ENCODE assay signal across 8 cellular contexts in genomic region chr15:92665100-92665555, GRCh38. TPM values are rescaled to one million over a fixed set of nuclear protein-coding genes. Genes with fewer than 3 reads are reported as not detected.
DNase-seq lines count a peak whose midpoint lies in the region; ATAC-seq and TF ChIP-seq lines count a peak whose summit lies in the region.

No MANE protein-coding gene starts in this region.

- TF ChIP-seq CTCF in body of pancreas (IDR thresholded peaks at IDR 0.05) (no peak), stomach (IDR thresholded peaks at IDR 0.05) (no peak)

- DNase-seq in HEK293T (ENCODE audit: extremely low spot score), result no peak
- DNase-seq in body of pancreas, result peak in 1 of 4 donors; percentile 56
- no peak for DNase-seq in right cardiac atrium
- DNase-seq in stomach, result no peak
- no peak for DNase-seq in stimulated activated CD4-positive, alpha-beta T cell treated with anti-CD3 and anti-CD28 coated beads, Interleukin-2, amount 100 ng/mL, for 48 hours
- DNase-seq in activated effector memory CD4-positive, alpha-beta T cell treated with anti-CD3 and anti-CD28 coated beads, Interleukin-2, amount 50 U/mL, for 16 hours, result no peak

- 7 to 12% methylated on average over 10 of the region's 10 CpGs for WGBS in body of pancreas, 2 donors
- 6% methylated on average over 10 of the region's 10 CpGs for WGBS in right cardiac atrium
- WGBS in stomach, 5 donors, result 4 to 16% (median 8%) methylated on average over 10 of the region's 10 CpGs

- no peaks in the 10 kb centered on the region for H3K36me3 ChIP-seq in body of pancreas (replicated peaks in 1 of 2; ENCODE audit: insufficient read depth in 1 of 2, low read depth in 2 of 2)
- H3K36me3 ChIP-seq in stomach, result no peaks in the 10 kb centered on the region

- peaks cover 33% of the 10 kb centered on the region for H3K4me1 ChIP-seq in body of pancreas
- peaks cover 19% of the 10 kb centered on the region for H3K4me1 ChIP-seq in right cardiac atrium (ENCODE audit: control insufficient read depth, insufficient read depth, low read length)
- H3K4me1 ChIP-seq in stomach, result peaks cover 31 to 46% (median 38%) of the 10 kb centered on the region in 4 donors

- POLR2A ChIA-PET in HEK293T (lab: Yijun Ruan, JAX), result interaction anchor here (1.1 to 1.6 kb wide), 2 partner anchors 9 to 16 kb away, joined by 4 to 7 read pairs; partner anchors contain the start of gene FAM174B

- ATAC-seq in body of pancreas, result peak; percentile 85
- peak; percentile 54 to 57 for ATAC-seq in right cardiac atrium
- no peak for ATAC-seq in HG03025 (IDR thresholded peaks at IDR 0.05; ENCODE audit: low FRiP score, unreplicated experiment)
- no peak for ATAC-seq in GM18505 (IDR thresholded peaks at IDR 0.05; ENCODE audit: unreplicated experiment)

- no peak for TF ChIP-seq POLR2A in body of pancreas (IDR thresholded peaks at IDR 0.05)
- TF ChIP-seq POLR2A in stomach (IDR thresholded peaks at IDR 0.05), result no peak
- TF ChIP-seq POLR2A in GM18505 (IDR thresholded peaks at IDR 0.05; ENCODE audit: borderline replicate concordance, extremely low read depth, insufficient read depth, insufficient read length), result no peak

- H3K27me3 ChIP-seq in body of pancreas, result no peaks in the 10 kb centered on the region
- no peaks in the 10 kb centered on the region for H3K27me3 ChIP-seq in right cardiac atrium (ENCODE audit: control insufficient read depth, insufficient read depth)
- H3K27me3 ChIP-seq in stomach, result no peaks in the 10 kb centered on the region

- intact Hi-C loops in body of pancreas (cut with DNase I) (no loop called here), right cardiac atrium (cut with DNase I) (no loop called here), stomach (cut with DNase I; ENCODE audit: low total_unique reads) (no loop called here)

- H3K27ac ChIP-seq in body of pancreas (peak overlapping the region in 3 of 4 donors; percentile 48 to 65 (median 48)), right cardiac atrium (ENCODE audit: low read length) (peak overlapping the region; percentile 75), stomach (peak overlapping the region; percentile 50 to 89 (median 69))

- CTCF ChIA-PET in HEK293T (lab: Yijun Ruan, JAX), result interaction anchor here (0.6 to 1.1 kb wide), 2 partner anchors 50 to 69 kb away, joined by 3 to 4 read pairs; no protein-coding TSS in a partner anchor

- H3K4me3 ChIP-seq in body of pancreas, result no peak overlapping the region
- peak overlapping the region; percentile 7 for H3K4me3 ChIP-seq in right cardiac atrium (ENCODE audit: low read length)
- no peak overlapping the region for H3K4me3 ChIP-seq in stomach

- TF ChIP-seq EP300 in stomach (IDR thresholded peaks at IDR 0.05), result peak; percentile 43

- H3K9me3 ChIP-seq in body of pancreas, result no peaks in the 10 kb centered on the region
- no peaks in the 10 kb centered on the region for H3K9me3 ChIP-seq in right cardiac atrium (ENCODE audit: control insufficient read depth, low read length)
- H3K9me3 ChIP-seq in stomach, result no peaks in the 10 kb centered on the region

TF ChIP-seq in HEK293T, 16 proteins besides CTCF, POLR2A, EP300 and RAD21:
- no peak for TF ChIP-seq LEF1 (IDR thresholded peaks at IDR 0.05; ENCODE audit: borderline replicate concordance)
- TF ChIP-seq ARNT (IDR thresholded peaks at IDR 0.05), result no peak
- TF ChIP-seq BHLHE40 (IDR thresholded peaks at IDR 0.05; ENCODE audit: borderline replicate concordance), result no peak
- TF ChIP-seq SUZ12 (IDR thresholded peaks at IDR 0.05), result no peak
- TF ChIP-seq ZNF384 (IDR thresholded peaks at IDR 0.05), result no peak
- no peak for TF ChIP-seq CTBP1 (IDR thresholded peaks at IDR 0.05; ENCODE audit: borderline replicate concordance)
- 0 out of 2 replicates have a peak, but pooled peaks have one; percentile 22 for TF ChIP-seq L3MBTL2 (conservative IDR thresholded peaks at IDR 0.05)
- TF ChIP-seq FOXM1 (IDR thresholded peaks at IDR 0.05; ENCODE audit: borderline replicate concordance), result no peak

RNA-seq across cellular contexts. Expression of gene FAM174B, which starts 9.6 kb away (rescaled TPM):
- total RNA-seq in body of pancreas (10 to 100 TPM; 51.4 to 59.9 TPM), right cardiac atrium (10 to 100 TPM in 2 of 4 donors, 1 to 10 TPM in 2; 6.7 to 13.2 (median 10.3) TPM), stomach (10 to 100 TPM; 14.6 to 54.0 (median 36.2) TPM)
- polyA plus RNA-seq in right cardiac atrium (7.3 TPM), stomach (10 to 100 TPM; 21.7 to 30.3 (median 22.7) TPM)

Comparison
In these comparisons a context has a peak if more than half of its experiments do, and no peak if none do; other contexts are left out.
1. ATAC-seq: peak in body of pancreas (single experiment) and right cardiac atrium (2 of 2); none in HG03025 (single experiment) and GM18505 (single experiment).
2. Peak in every context shown above with its lines, with median percentiles within 50 percentile points of each other: H3K27ac ChIP-seq.